13 cellular contexts compared by ENCODE assay signal in the genomic region with DNA sequence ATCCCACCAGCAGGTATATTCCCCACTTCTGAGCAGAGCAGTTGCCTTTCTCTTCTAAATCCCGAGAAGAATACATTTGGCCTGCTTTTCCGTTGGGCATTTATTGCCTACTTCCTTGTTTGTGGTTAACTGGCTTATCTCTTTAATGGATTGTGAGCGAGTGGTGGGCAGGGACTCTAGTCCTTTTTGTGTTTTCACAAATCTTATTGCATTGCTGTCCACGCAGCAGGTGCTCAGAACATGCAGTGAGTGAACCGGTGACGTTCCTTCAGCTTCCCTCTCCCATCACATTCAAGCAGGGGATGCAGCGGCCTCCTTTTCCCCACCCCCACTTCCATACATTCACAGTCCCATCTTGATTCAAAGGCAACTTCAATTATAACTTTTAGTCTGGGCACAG. TPM values are rescaled to one million over a fixed set of nuclear protein-coding genes. Genes with fewer than 3 reads are reported as not detected.
DNase-seq lines count a peak whose midpoint lies in the region; ATAC-seq and TF ChIP-seq lines count a peak whose summit lies in the region.
"Had no signal": no experiment of that assay in that cellular context is flagged by ENCODE, and none has a peak within 500 bp of the region (broad histone marks: within the 10 kb centered on the region; RNA-seq: fewer than 3 reads in every experiment).

No MANE protein-coding gene starts in this region.

- no peaks in the 10 kb centered on the region for H4K20me1 ChIP-seq in PC-9 (ENCODE audit: insufficient read depth)

- no peaks in the 10 kb centered on the region for H3K27me3 ChIP-seq in PC-9 (ENCODE audit: insufficient read depth, low read depth)

- no peak for TF ChIP-seq CTCF in PC-9 (conservative IDR thresholded peaks at IDR 0.05)
- no peak for TF ChIP-seq CTCF in mucosa of descending colon (IDR thresholded peaks at IDR 0.05)

- no peaks in the 10 kb centered on the region for H3K79me2 ChIP-seq in PC-9 (ENCODE audit: low read depth)

- H3K36me3 ChIP-seq in PC-9 (ENCODE audit: low read depth), result no peaks in the 10 kb centered on the region
- no peaks in the 10 kb centered on the region for H3K36me3 ChIP-seq in mucosa of descending colon (ENCODE audit: low read depth)

- peak; percentile 75 for DNase-seq in Caki2 (ENCODE audit: low read depth)
- DNase-seq in Kasumi-1 (lab: John Stamatoyannopoulos, UW), result peak; percentile 35 to 40
- DNase-seq in PC-9, result peak; percentile 19 to 62
- peak in 2 of 3 donors; percentile 58 to 69 for DNase-seq in mucosa of descending colon
- DNase-seq in ACHN, result no peak
- DNase-seq in NCI-H226, result no peak
- DNase-seq in hippocampal formation (lab: John Stamatoyannopoulos, UW), result no peak
- no peak for DNase-seq in Ammon's horn (ENCODE audit: low spot score)
- DNase-seq: activated CD8-positive, alpha-beta memory T cell treated with anti-CD3 and anti-CD28 coated beads for 24 hours; GDM1; NCI-H774; Right ventricle myocardium superior; substantia nigra had no signal

- no peaks in the 10 kb centered on the region for H3K9me2 ChIP-seq in PC-9 (ENCODE audit: insufficient read depth)

- no peaks in the 10 kb centered on the region for H3K9me3 ChIP-seq in PC-9 (ENCODE audit: insufficient read depth, low read depth)
- no peaks in the 10 kb centered on the region for H3K9me3 ChIP-seq in mucosa of descending colon

- H3K4me1 ChIP-seq in PC-9 (replicated peaks; ENCODE audit: insufficient read depth) (peaks cover 23% of the 10 kb centered on the region), mucosa of descending colon (ENCODE audit: low read depth) (peaks cover 2% of the 10 kb centered on the region)

- H3F3A ChIP-seq in PC-9 (ENCODE audit: insufficient read depth, low read depth), result peaks cover 31% of the 10 kb centered on the region

- in situ Hi-C loops in Caki2 (cut with HindIII; ENCODE audit: low pct_unique_long_range_greater_than_20kb, low sequenced_read_pairs), result no loop called here
- in situ Hi-C loops in ACHN (cut with HindIII; ENCODE audit: low pct_ligation_motif_present, low pct_unique_long_range_greater_than_20kb, low sequenced_read_pairs), result no loop called here

- no peak overlapping the region for H2AFZ ChIP-seq in PC-9

- peak; percentile 80 for ATAC-seq in mucosa of descending colon

- intact Hi-C loops in PC-9 (cut with micrococcal nuclease; ENCODE audit: unreplicated experiment), result loop anchor here (2.0 to 10.0 kb wide), 3 partner anchors 55 to 539 kb away; no protein-coding TSS in a partner anchor
- intact Hi-C loops in mucosa of descending colon (cut with DNase I, micrococcal nuclease), result loop anchor here in 1 of 2 donors (2.0 kb wide), 1 partner anchor 153 kb away; no protein-coding TSS in a partner anchor

- no peak overlapping the region for H3K4me3 ChIP-seq in PC-9
- no peak overlapping the region for H3K4me3 ChIP-seq in mucosa of descending colon

- peak overlapping the region; percentile 40 for H3K4me2 ChIP-seq in PC-9

- BruUV-seq in PC-9 (replicated peaks; lab: Mats Ljungman, UMichigan), result no TSS peak

- peak overlapping the region; percentile 35 for H3K27ac ChIP-seq in PC-9

- CTCF ChIA-PET in PC-9 (lab: Charles Lee), result interaction anchor here (0.7 to 0.9 kb wide), 2 partner anchors 110 to 144 kb away, joined by 3 to 4 read pairs; partner anchors contain the start of gene RAB10

- POLR2A ChIA-PET in PC-9 (lab: Charles Lee; ENCODE audit: unreplicated experiment), result interaction anchor here (0.6 kb wide), 1 partner anchor 27 kb away, joined by 7 read pairs; no protein-coding TSS in a partner anchor

RNA-seq across cellular contexts. Expression of gene GAREM2, which starts 28.9 kb away (rescaled TPM):
- total RNA-seq in Caki2 (2014; rRNA removed; shearing (Covaris generic); ENCODE audit: low replicate concordance), result 3.0 and 3.6 TPM in 2 replicates
- 0.96 and 1.7 TPM in 2 replicates for total RNA-seq in PC-9 (2021)
- 1 to 10 TPM; 4.0 to 8.8 (median 6.7) TPM for total RNA-seq in mucosa of descending colon

Comparison
In these comparisons a context has a peak if more than half of its experiments do, and no peak if none do; other contexts are left out.
1. DNase-seq: peak in Caki2 (single experiment), Kasumi-1 (2 of 2), PC-9 (2 of 2) and mucosa of descending colon (2 of 3); none in ACHN (single experiment), NCI-H226 (single experiment), hippocampal formation (0 of 2) and Ammon's horn (single experiment).